Comparison of ENCODE assay signal across 14 cellular contexts in genomic region chr13:75319244-75319643, GRCh38.
DNase-seq lines count a peak whose midpoint lies in the region; ATAC-seq, FAIRE-seq and TF ChIP-seq lines count a peak whose summit lies in the region.
"Had no signal": no experiment of that assay in that cellular context is flagged by ENCODE, and none has a peak within 500 bp of the region (broad histone marks: within the 10 kb centered on the region; RNA-seq: fewer than 3 reads in every experiment).

No MANE protein-coding gene starts in this region.

- peak overlapping the region; percentile 97 for H3K27ac Mint-ChIP-seq in activated T-cell treated with anti-CD3 and anti-CD28 coated beads, Interleukin-2, amount 50 U/mL, for 24 hours

- in situ Hi-C loops in gastrocnemius medialis (cut with MboI; ENCODE audit: low sequenced_read_pairs in 4 of 4), result no loop called here

- no peak for TF ChIP-seq POLR2A in gastrocnemius medialis (IDR thresholded peaks at IDR 0.05)

- H3K9me3 ChIP-seq in gastrocnemius medialis, result no peaks in the 10 kb centered on the region

- peak; percentile 48 for FAIRE-seq in RCC 7860 (lab: Jason Lieb, UNC)

- peaks cover 32 to 39% of the 10 kb centered on the region in 2 donors for H3K4me1 ChIP-seq in gastrocnemius medialis

- DNase-seq in activated T-cell treated with anti-CD3 and anti-CD28 coated beads, Interleukin-2, amount 50 U/mL, for 24 hours, result no peak
- DNase-seq in activated T-cell treated with anti-CD3 and anti-CD28 coated beads for 4 hours (no peak), RCC 7860 (ENCODE audit: low spot score) (peak; percentile 71), dermis blood vessel endothelial cell (peak; percentile 64), gastrocnemius medialis (peak; percentile 29 to 34), DMS 273 treated with DMSO at 0.1 percent for 48 hours (lab: John Stamatoyannopoulos, UW) (no peak), activated gamma-delta T cell treated with Interleukin-2 at 50 U/mL for 16 hours (no peak)
- DNase-seq: ACHN; effector CD4-positive, alpha-beta T cell; KBM-7; NCI-H2107; nucleus accumbens; stimulated activated CD4-positive, alpha-beta T cell treated with anti-CD3 and anti-CD28 coated beads, Interleukin-12 subunit alpha, Interleukin-12 subunit beta, amount 100 ng/mL, for 4 hours had no signal

- no peaks in the 10 kb centered on the region for H3K9me3 Mint-ChIP-seq in activated T-cell treated with anti-CD3 and anti-CD28 coated beads, Interleukin-2, amount 50 U/mL, for 24 hours

- peaks cover 31% of the 10 kb centered on the region for H3K36me3 Mint-ChIP-seq in activated T-cell treated with anti-CD3 and anti-CD28 coated beads, Interleukin-2, amount 50 U/mL, for 24 hours (ENCODE audit: low read depth)

- H3K36me3 ChIP-seq in gastrocnemius medialis, result peaks cover 0 to 4% of the 10 kb centered on the region in 2 donors

- H3K4me3 Mint-ChIP-seq in activated T-cell treated with anti-CD3 and anti-CD28 coated beads, Interleukin-2, amount 50 U/mL, for 24 hours, result peak overlapping the region; percentile 46

- no peak overlapping the region for H3K4me3 ChIP-seq in gastrocnemius medialis

- intact Hi-C loops in gastrocnemius medialis (cut with DNase I; ENCODE audit: low total_unique reads), result loop anchor here (5.0 kb wide), 2 partner anchors 38 to 163 kb away; partner anchors contain the start of gene TBC1D4

- ATAC-seq in gastrocnemius medialis, result peak; percentile 95 to 99
- no peak for ATAC-seq in GM18858 (IDR thresholded peaks at IDR 0.05; ENCODE audit: unreplicated experiment)

- peak overlapping the region; percentile 50 to 72 (median 66) for H3K27ac ChIP-seq in gastrocnemius medialis

- H3K4me1 Mint-ChIP-seq in activated T-cell treated with anti-CD3 and anti-CD28 coated beads, Interleukin-2, amount 50 U/mL, for 24 hours (ENCODE audit: low read depth), result peaks cover 79% of the 10 kb centered on the region

- no peaks in the 10 kb centered on the region for H3K27me3 ChIP-seq in gastrocnemius medialis

- TF ChIP-seq CTCF in gastrocnemius medialis (IDR thresholded peaks at IDR 0.05 in 4 of 5, conservative IDR thresholded peaks at IDR 0.05 in 1 of 5), result no peak

- no peaks in the 10 kb centered on the region for H3K27me3 Mint-ChIP-seq in activated T-cell treated with anti-CD3 and anti-CD28 coated beads, Interleukin-2, amount 50 U/mL, for 24 hours

Comparison
In these comparisons a context has a peak if more than half of its experiments do, and no peak if none do; other contexts are left out.
1. DNase-seq: peak in RCC 7860 (single experiment), dermis blood vessel endothelial cell (single experiment) and gastrocnemius medialis (2 of 2); none in activated T-cell treated with anti-CD3 and anti-CD28 coated beads, Interleukin-2, amount 50 U/mL, for 24 hours (single experiment), activated T-cell treated with anti-CD3 and anti-CD28 coated beads for 4 hours (single experiment), DMS 273 treated with DMSO at 0.1 percent for 48 hours (single experiment) and activated gamma-delta T cell treated with Interleukin-2 at 50 U/mL for 16 hours (single experiment).